Comparison of ENCODE assay signal across 23 cellular contexts in genomic region chr13:100035936-100036335, GRCh38. TPM values are rescaled to one million over a fixed set of nuclear protein-coding genes. Genes with fewer than 3 reads are reported as not detected.
"Had no signal": no experiment of that assay in that cellular context is flagged by ENCODE, and none has a peak within 500 bp of the region (broad histone marks: within the 10 kb centered on the region; RNA-seq: fewer than 3 reads in every experiment).

No MANE protein-coding gene starts in this region.

- H3K36me3 ChIP-seq: MG63, SJCRH30 had no signal

- FAIRE-seq: HTR-8/SVneo had no signal

- DNase-seq: KBM-7, MG63, NCI-H1092, NCI-H1436, NCI-H187, NCI-H2029, NCI-H2081 treated with DMSO at 0.1 percent for 48 hours, NCI-H2171, NCI-H226, NCI-H446, NCI-H510A, NCI-H524 treated with DMSO at 0.1 percent for 48 hours, NCI-H774, SHP77 treated with DMSO at 0.1 percent for 48 hours, SJCRH30, T-helper 1 cell had no signal

- H3K27ac ChIP-seq: HL-60, RWPE1, SJCRH30 had no signal

- H3K27me3 ChIP-seq: MG63, SJCRH30 had no signal

- H3K4me3 ChIP-seq: MG63, SJCRH30 had no signal

- H3K9me3 ChIP-seq: MG63, SJCRH30 had no signal

- ATAC-seq: Panc1, Right ventricle myocardium inferior, SK-N-SH treated with all-trans-retinoic acid at 6 μM for 48 hours had no signal

- H3K4me1 ChIP-seq: SJCRH30 had no signal

RNA-seq across cellular contexts. Expression of gene ZIC2, which starts 54.4 kb away (rescaled TPM):
- total RNA-seq: LHCN-M2, Right ventricle myocardium inferior had no signal
